ENCODE assay signal across 13 cellular contexts in the genomic region with DNA sequence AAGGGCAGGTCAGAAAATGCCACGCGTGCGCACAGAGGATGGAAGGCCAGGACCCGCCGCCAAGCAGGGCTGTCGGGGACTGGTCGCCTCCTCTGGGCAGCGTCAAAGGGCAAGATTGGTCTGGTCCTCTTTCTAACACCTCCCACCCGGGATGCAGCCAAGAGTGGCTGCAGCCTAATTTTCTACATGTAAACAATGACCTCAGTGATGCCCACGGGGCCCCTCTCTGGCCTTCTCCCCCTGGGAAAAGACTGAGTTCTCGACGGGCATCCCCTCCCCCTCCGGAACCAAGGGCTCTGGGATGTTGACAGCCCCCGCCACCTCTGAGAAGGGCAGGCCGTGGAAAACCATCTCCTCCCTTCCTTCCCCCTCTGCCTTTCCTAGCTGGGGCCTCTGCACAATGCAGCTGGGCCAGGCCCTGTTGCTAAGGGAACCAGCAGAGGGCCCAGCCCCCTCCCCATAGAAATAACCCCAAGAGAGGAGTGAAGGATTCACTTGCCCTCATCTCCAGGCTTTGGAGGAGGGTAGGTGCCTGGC.
A peak's percentile ranks its signal among the peaks of the same experiment; 100 is the strongest.
DNase-seq lines count a peak whose midpoint lies in the region; ATAC-seq, FAIRE-seq and TF ChIP-seq lines count a peak whose summit lies in the region.
"Had no signal": no experiment of that assay in that cellular context is flagged by ENCODE, and none has a peak within 500 bp of the region (broad histone marks: within the 10 kb centered on the region; RNA-seq: fewer than 3 reads in every experiment).

No MANE protein-coding gene starts in this region.

- H3K9ac ChIP-seq in endothelial cell of umbilical vein (replicated peaks; ENCODE audit: extremely low read depth, insufficient read depth, low read length) = peak overlapping the region; percentile 12
- peak overlapping the region; percentile 10 for H3K9ac ChIP-seq in trophoblast cell (ENCODE audit: low read length)

- H2AFZ ChIP-seq in endothelial cell of umbilical vein (ENCODE audit: low read depth, low read length) (peak overlapping the region; percentile 28), trophoblast cell (ENCODE audit: insufficient read depth, low read length, poor library complexity) (peak overlapping the region; percentile 74), OCI-LY7 (ENCODE audit: low read length) (no peak overlapping the region)

- H3K9me1 ChIP-seq in endothelial cell of umbilical vein (replicated peaks; ENCODE audit: control insufficient read depth, extremely low read depth, insufficient read depth, low read length) = no peaks in the 10 kb centered on the region

- peaks cover 35% of the 10 kb centered on the region for H3K4me1 ChIP-seq in endothelial cell of umbilical vein (ENCODE audit: control insufficient read depth, extremely low read depth, insufficient read depth, low read length)
- H3K4me1 ChIP-seq in trophoblast cell (ENCODE audit: control insufficient read depth in 1 of 2, insufficient read depth in 2 of 2, low read length in 2 of 2) = peaks cover 14 to 21% of the 10 kb centered on the region in 2 experiments
- no peaks in the 10 kb centered on the region for H3K4me1 ChIP-seq in OCI-LY7 (ENCODE audit: insufficient read depth, low read length, poor library complexity, severe bottlenecking)

- H4K20me1 ChIP-seq in endothelial cell of umbilical vein (replicated peaks; ENCODE audit: control insufficient read depth, extremely low read depth, insufficient read depth, low read length) (no peaks in the 10 kb centered on the region), OCI-LY7 (ENCODE audit: insufficient read depth, low read length) (no peaks in the 10 kb centered on the region)

- peak; percentile 66 for DNase-seq in Calu3
- peak; percentile 68 for DNase-seq in NCI-H2227 (lab: John Stamatoyannopoulos, UW; ENCODE audit: unreplicated experiment)
- peak; percentile 25 for DNase-seq in endothelial cell of umbilical vein (ENCODE audit: low read depth, low spot score)
- DNase-seq in trophoblast cell = peak in 1 of 2 donors; percentile 42
- no peak for DNase-seq in activated CD8-positive, alpha-beta memory T cell treated with anti-CD3 and anti-CD28 coated beads, Interleukin-2, amount 10 ng/mL, durations not matched to agents 7 days and 5 days
- no peak for DNase-seq in OCI-LY7 (ENCODE audit: low spot score)
- no peak for DNase-seq in stimulated activated naive CD4-positive, alpha-beta T cell (lab: John Stamatoyannopoulos, UW)
- DNase-seq: activated CD4-positive, alpha-beta memory T cell treated with anti-CD3 and anti-CD28 coated beads for 36 hours; NCI-H1092; SHP77; stimulated activated CD4-positive, alpha-beta T cell treated with anti-CD3 and anti-CD28 coated beads, Interleukin-1b, Interleukin-23, amount 100 ng/mL, for 48 hours had no signal

- no peak overlapping the region for H3K23ac ChIP-seq in trophoblast cell (ENCODE audit: low read length)

- peaks cover 56% of the 10 kb centered on the region for H3K36me3 Mint-ChIP-seq in Calu3 (ENCODE audit: insufficient read depth, unreplicated experiment)
- H3K36me3 Mint-ChIP-seq in activated CD8-positive, alpha-beta memory T cell treated with anti-CD3 and anti-CD28 coated beads, Interleukin-2, amount 10 ng/mL, durations not matched to agents 7 days and 5 days = no peaks in the 10 kb centered on the region
- H3K36me3 Mint-ChIP-seq: activated CD4-positive, alpha-beta memory T cell treated with anti-CD3 and anti-CD28 coated beads for 36 hours had no signal

- H3K27me3 ChIP-seq in endothelial cell of umbilical vein (ENCODE audit: control insufficient read depth in 2 of 2, insufficient read depth in 2 of 2, low read length in 2 of 2) (no peaks in the 10 kb centered on the region), trophoblast cell (ENCODE audit: insufficient read depth, low read length) (no peaks in the 10 kb centered on the region)

- TF ChIP-seq CTCF in Calu3 (IDR thresholded peaks at IDR 0.05; ENCODE audit: unreplicated experiment) = no peak
- TF ChIP-seq CTCF in endothelial cell of umbilical vein (IDR thresholded peaks at IDR 0.05; ENCODE audit: extremely low read depth in 1 of 2, insufficient read depth in 1 of 2, low read depth in 1 of 2, low read length in 2 of 2) = no peak
- no peak for TF ChIP-seq CTCF in OCI-LY7 (conservative IDR thresholded peaks at IDR 0.05; ENCODE audit: low read length)

- peak overlapping the region; percentile 98 for H2BK120ac ChIP-seq in trophoblast cell (ENCODE audit: insufficient read depth, low read length, poor library complexity)

- intact Hi-C loops in Calu3 (cut with micrococcal nuclease; ENCODE audit: unreplicated experiment) (loop anchor here (1.0 to 10.0 kb wide), 3 partner anchors 82 to 210 kb away; no protein-coding TSS in a partner anchor), endothelial cell of umbilical vein (cut with micrococcal nuclease) (loop anchor here (1.0 kb wide), 5 partner anchors 79 to 208 kb away; no protein-coding TSS in a partner anchor), OCI-LY7 (cut with micrococcal nuclease; ENCODE audit: unreplicated experiment) (loop anchor here (5.0 to 10.0 kb wide), 2 partner anchors 80 to 113 kb away; a partner anchor contains a TSS)

- peak overlapping the region; percentile 95 for H3K14ac ChIP-seq in trophoblast cell (ENCODE audit: low read length)

- POLR2A ChIA-PET in endothelial cell of umbilical vein (lab: Charles Lee) (no interaction called here), OCI-LY7 (lab: Charles Lee) (no interaction called here)

- no peak for ATAC-seq in activated CD8-positive, alpha-beta memory T cell treated with anti-CD3 and anti-CD28 coated beads, Interleukin-2, amount 10 ng/mL, durations not matched to agents 7 days and 5 days
- ATAC-seq in HG03439 (IDR thresholded peaks at IDR 0.05; ENCODE audit: unreplicated experiment) = no peak

- H4K91ac ChIP-seq in trophoblast cell (ENCODE audit: low read depth, low read length) = peak overlapping the region; percentile 99

- peak overlapping the region; percentile 57 for H3K27ac ChIP-seq in endothelial cell of umbilical vein (ENCODE audit: insufficient read depth, low read depth, low read length)
- peak overlapping the region; percentile 99 for H3K27ac ChIP-seq in trophoblast cell (ENCODE audit: low read depth, low read length)
- no peak overlapping the region for H3K27ac ChIP-seq in OCI-LY7 (ENCODE audit: low read depth, low read length, poor library complexity, severe bottlenecking)

- peak overlapping the region; percentile 89 for H3K4ac ChIP-seq in trophoblast cell (ENCODE audit: low read depth, low read length)

- H3K9me3 Mint-ChIP-seq in Calu3 (ENCODE audit: low read depth, unreplicated experiment) = peaks cover 2% of the 10 kb centered on the region
- H3K9me3 Mint-ChIP-seq in activated CD8-positive, alpha-beta memory T cell treated with anti-CD3 and anti-CD28 coated beads, Interleukin-2, amount 10 ng/mL, durations not matched to agents 7 days and 5 days (ENCODE audit: low read depth) = no peaks in the 10 kb centered on the region
- H3K9me3 Mint-ChIP-seq: activated CD4-positive, alpha-beta memory T cell treated with anti-CD3 and anti-CD28 coated beads for 36 hours had no signal

- H3K18ac ChIP-seq in trophoblast cell (ENCODE audit: low read length) = peak overlapping the region; percentile 91

- H3K79me2 ChIP-seq in endothelial cell of umbilical vein (ENCODE audit: control insufficient read depth, insufficient read depth, low read length) = no peaks in the 10 kb centered on the region
- H3K79me2 ChIP-seq in trophoblast cell (ENCODE audit: control insufficient read depth, insufficient read depth, low read length, poor library complexity) = peaks cover 8% of the 10 kb centered on the region
- no peaks in the 10 kb centered on the region for H3K79me2 ChIP-seq in OCI-LY7 (ENCODE audit: insufficient read depth, low read depth, low read length)

- CTCF ChIA-PET in Calu3 (lab: Charles Lee) = interaction anchor here (0.6 to 2.2 kb wide), 4 partner anchors 42 to 286 kb away, joined by 4 to 8 read pairs (median 8); no protein-coding TSS in a partner anchor
- CTCF ChIA-PET in endothelial cell of umbilical vein (lab: Charles Lee) = interaction anchor here (0.8 to 25.4 kb wide), 4 partner anchors 16 to 281 kb away, joined by 3 to 994 read pairs (median 6); no protein-coding TSS in a partner anchor
- CTCF ChIA-PET in activated CD8-positive, alpha-beta memory T cell treated with anti-CD3 and anti-CD28 coated beads, Interleukin-2, amount 10 ng/mL, durations not matched to agents 7 days and 5 days (lab: Charles Lee) = no interaction called here
- CTCF ChIA-PET in OCI-LY7 (lab: Charles Lee; ENCODE audit: unreplicated experiment) = no interaction called here

- peaks cover 32% of the 10 kb centered on the region for H3K79me1 ChIP-seq in trophoblast cell (ENCODE audit: low read length)

- H3K4me3 ChIP-seq in endothelial cell of umbilical vein (replicated peaks in 1 of 3; ENCODE audit: insufficient read depth in 1 of 3, low read depth in 1 of 3, low read length in 3 of 3) = no peak overlapping the region
- no peak overlapping the region for H3K4me3 ChIP-seq in trophoblast cell (ENCODE audit: low read depth, low read length)
- H3K4me3 ChIP-seq in OCI-LY7 (ENCODE audit: low read depth, low read length, poor library complexity, severe bottlenecking) = no peak overlapping the region

- H4K12ac ChIP-seq in trophoblast cell (ENCODE audit: low read depth, low read length) = peak overlapping the region; percentile 58

- TF ChIP-seq POLR2A in endothelial cell of umbilical vein (IDR thresholded peaks at IDR 0.05; ENCODE audit: low read depth, low read length) = no peak

- peaks cover 64% of the 10 kb centered on the region for H3K4me1 Mint-ChIP-seq in Calu3 (ENCODE audit: low read depth, unreplicated experiment)
- no peaks in the 10 kb centered on the region for H3K4me1 Mint-ChIP-seq in activated CD8-positive, alpha-beta memory T cell treated with anti-CD3 and anti-CD28 coated beads, Interleukin-2, amount 10 ng/mL, durations not matched to agents 7 days and 5 days

- H2BK12ac ChIP-seq in trophoblast cell (ENCODE audit: low read length) = peak overlapping the region; percentile 98

- no peaks in the 10 kb centered on the region for H3K27me3 Mint-ChIP-seq in Calu3 (ENCODE audit: unreplicated experiment)
- peaks cover 2% of the 10 kb centered on the region for H3K27me3 Mint-ChIP-seq in activated CD8-positive, alpha-beta memory T cell treated with anti-CD3 and anti-CD28 coated beads, Interleukin-2, amount 10 ng/mL, durations not matched to agents 7 days and 5 days

- peak overlapping the region; percentile 96 for H2BK5ac ChIP-seq in trophoblast cell (ENCODE audit: low read depth, low read length, poor library complexity)

- BruUV-seq in Calu3 (replicated peaks; lab: Mats Ljungman, UMichigan) (TSS peak; percentile 75), endothelial cell of umbilical vein (replicated peaks; lab: Mats Ljungman, UMichigan) (no TSS peak), OCI-LY7 (replicated peaks; lab: Mats Ljungman, UMichigan) (no TSS peak)

- peak overlapping the region; percentile 64 for H3K4me3 Mint-ChIP-seq in Calu3 (ENCODE audit: low read depth, unreplicated experiment)
- no peak overlapping the region for H3K4me3 Mint-ChIP-seq in activated CD8-positive, alpha-beta memory T cell treated with anti-CD3 and anti-CD28 coated beads, Interleukin-2, amount 10 ng/mL, durations not matched to agents 7 days and 5 days
- H3K4me3 Mint-ChIP-seq: activated CD4-positive, alpha-beta memory T cell treated with anti-CD3 and anti-CD28 coated beads for 36 hours had no signal

- H3K27ac Mint-ChIP-seq in Calu3 (ENCODE audit: unreplicated experiment) = peak overlapping the region; percentile 98
- H3K27ac Mint-ChIP-seq in activated CD8-positive, alpha-beta memory T cell treated with anti-CD3 and anti-CD28 coated beads, Interleukin-2, amount 10 ng/mL, durations not matched to agents 7 days and 5 days = no peak overlapping the region
- H3K27ac Mint-ChIP-seq: activated CD4-positive, alpha-beta memory T cell treated with anti-CD3 and anti-CD28 coated beads for 36 hours had no signal

- no CpG with 5 or more reads among the region's 15 CpGs for WGBS in trophoblast cell (ENCODE audit: extremely low coverage, insufficient coverage, insufficient read length)

- peak overlapping the region; percentile 95 for H4K8ac ChIP-seq in trophoblast cell (ENCODE audit: low read depth, low read length)

- dilution Hi-C loops in endothelial cell of umbilical vein (cut with MboI; ENCODE audit: extremely low pct_ligation_motif_present, low sequenced_read_pairs) = loop anchor here (25.0 kb wide), 1 partner anchor 278 kb away; no protein-coding TSS in a partner anchor

- H2AK5ac ChIP-seq in trophoblast cell (ENCODE audit: low read length) = peak overlapping the region; percentile 100

- H3K9me3 ChIP-seq in endothelial cell of umbilical vein (replicated peaks; ENCODE audit: control insufficient read depth, insufficient read depth, low read length) (no peaks in the 10 kb centered on the region), trophoblast cell (ENCODE audit: insufficient read depth, low read depth, low read length) (peaks cover 1% of the 10 kb centered on the region), OCI-LY7 (ENCODE audit: low read length) (no peaks in the 10 kb centered on the region)

- no peaks in the 10 kb centered on the region for H3K9me2 ChIP-seq in OCI-LY7 (ENCODE audit: insufficient read depth, low read length)

- H3K36me3 ChIP-seq in endothelial cell of umbilical vein (ENCODE audit: control insufficient read depth in 2 of 2, extremely low read depth in 1 of 2, insufficient read depth in 2 of 2, low read length in 2 of 2) (no peaks in the 10 kb centered on the region), trophoblast cell (ENCODE audit: control insufficient read depth in 1 of 2, insufficient read depth in 2 of 2, low read length in 2 of 2) (no peaks in the 10 kb centered on the region), OCI-LY7 (ENCODE audit: insufficient read depth, low read length) (no peaks in the 10 kb centered on the region)

- FAIRE-seq in endothelial cell of umbilical vein (lab: Jason Lieb, UNC) = no peak
- FAIRE-seq: frontal cortex had no signal

- H3K4me2 ChIP-seq in endothelial cell of umbilical vein (ENCODE audit: insufficient read depth, low read length) (no peak overlapping the region), trophoblast cell (ENCODE audit: low read length) (peak overlapping the region; percentile 38), OCI-LY7 (ENCODE audit: low read length) (no peak overlapping the region)

Comparison
In these comparisons a context has a peak if more than half of its experiments do, and no peak if none do; other contexts are left out.
1. DNase-seq: peak in Calu3 (single experiment), NCI-H2227 (single experiment) and endothelial cell of umbilical vein (single experiment); none in activated CD8-positive, alpha-beta memory T cell treated with anti-CD3 and anti-CD28 coated beads, Interleukin-2, amount 10 ng/mL, durations not matched to agents 7 days and 5 days (single experiment), OCI-LY7 (single experiment) and stimulated activated naive CD4-positive, alpha-beta T cell (0 of 6).
2. CTCF ChIA-PET loops: an anchor here in Calu3 (0.6 to 2.2 kb wide) and endothelial cell of umbilical vein (0.8 to 25.4 kb wide); none called in activated CD8-positive, alpha-beta memory T cell treated with anti-CD3 and anti-CD28 coated beads, Interleukin-2, amount 10 ng/mL, durations not matched to agents 7 days and 5 days and OCI-LY7.